In the genomic region with DNA sequence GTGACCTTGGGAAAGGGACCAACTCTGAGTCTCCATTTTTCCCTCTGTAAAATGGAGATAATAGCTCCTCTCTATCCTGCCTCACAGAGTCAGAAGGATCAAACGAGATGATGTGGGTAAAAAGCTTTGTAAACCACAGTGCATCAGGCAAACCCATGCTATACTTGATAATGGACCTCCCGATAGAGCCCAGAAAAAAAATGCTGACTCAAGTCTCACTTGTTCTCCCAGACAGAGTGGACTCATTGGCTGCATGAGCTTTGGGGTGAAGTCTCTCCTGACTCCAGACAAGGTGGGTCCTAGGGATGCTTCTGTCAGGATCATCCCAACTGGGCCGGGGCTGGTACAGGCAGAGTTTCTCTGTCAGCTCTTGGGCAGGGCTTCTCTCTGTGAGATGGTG, we compare ENCODE assay signal across 37 cellular contexts.
"Had no signal": no experiment of that assay in that cellular context is flagged by ENCODE, and none has a peak within 500 bp of the region (broad histone marks: within the 10 kb centered on the region; RNA-seq: fewer than 3 reads in every experiment).

No MANE protein-coding gene starts in this region.

- H3K4me3 ChIP-seq: adrenal gland, breast epithelium, cardiac muscle cell, coronary artery, dorsolateral prefrontal cortex had no signal

- FAIRE-seq: frontal cortex had no signal

- H3K36me3 ChIP-seq: adrenal gland, breast epithelium, cardiac muscle cell had no signal

- H3K27me3 ChIP-seq: adrenal gland, breast epithelium, cardiac muscle cell, dorsolateral prefrontal cortex had no signal

- H3K27me3 Mint-ChIP-seq: activated CD4-positive, alpha-beta memory T cell treated with anti-CD3 and anti-CD28 coated beads for 36 hours; activated CD4-positive, alpha-beta T cell treated with anti-CD3 and anti-CD28 coated beads for 36 hours; activated CD8-positive, alpha-beta memory T cell treated with anti-CD3 and anti-CD28 coated beads, Interleukin-2, amount 10 ng/mL, durations not matched to agents 7 days and 5 days; activated naive CD4-positive, alpha-beta T cell treated with anti-CD3 and anti-CD28 coated beads, Interleukin-2, amount 50 U/mL, for 24 hours; activated naive CD8-positive, alpha-beta T cell treated with anti-CD3 and anti-CD28 coated beads for 36 hours; activated naive CD8-positive, alpha-beta T cell treated with anti-CD3 and anti-CD28 coated beads, Interleukin-2, amount 50 U/mL, for 24 hours; T-helper 17 cell had no signal

- H3K9me3 Mint-ChIP-seq: activated CD4-positive, alpha-beta memory T cell treated with anti-CD3 and anti-CD28 coated beads for 36 hours; activated CD4-positive, alpha-beta T cell treated with anti-CD3 and anti-CD28 coated beads, Interleukin-2, amount 10 ng/mL, durations not matched to agents 24 days and 14 days; activated naive CD4-positive, alpha-beta T cell treated with anti-CD3 and anti-CD28 coated beads for 36 hours; activated naive CD4-positive, alpha-beta T cell treated with anti-CD3 and anti-CD28 coated beads, Interleukin-2, amount 50 U/mL, for 24 hours; activated naive CD8-positive, alpha-beta T cell treated with anti-CD3 and anti-CD28 coated beads for 36 hours; activated naive CD8-positive, alpha-beta T cell treated with anti-CD3 and anti-CD28 coated beads, Interleukin-2, amount 50 U/mL, for 24 hours; activated T-helper 1 cell treated with anti-CD3 and anti-CD28 coated beads, Interleukin-12 subunit alpha, Interleukin-12 subunit beta, Interleukin-2, Interleukin-4 antibody, amounts not matched to agents 30 ng/mL and 10 ng/mL and 1 ng/mL, durations not matched to agents 14 hours and 24 hours and 36 hours; activated T-helper 2 cell treated with anti-CD3 and anti-CD28 coated beads, Interferon-gamma antibody, Interleukin-2, Interleukin-4, amounts not matched to agents 10 μg/mL and 5 μg/mL and 100 μg/mL, durations not matched to agents 14 hours and 24 hours and 36 hours; brain; dendritic cell treated with granulocyte-macrophage colony-stimulating factor and Interleukin-4, amounts not matched to agents 40 ng/mL and 50 ng/mL, for 4 days; endodermal cell; T-helper 2 cell treated with Interferon-gamma antibody and Interleukin-4, amounts not matched to agents 5 μg/mL and 100 μg/mL, for 36 hours had no signal

- H3K4me3 Mint-ChIP-seq: activated CD4-positive, alpha-beta memory T cell treated with anti-CD3 and anti-CD28 coated beads for 36 hours; activated CD4-positive, alpha-beta T cell treated with anti-CD3 and anti-CD28 coated beads for 36 hours; activated CD4-positive, alpha-beta T cell treated with anti-CD3 and anti-CD28 coated beads, Interleukin-2, amount 10 ng/mL, durations not matched to agents 24 days and 14 days; activated CD8-positive, alpha-beta memory T cell treated with anti-CD3 and anti-CD28 coated beads, Interleukin-2, amount 10 ng/mL, durations not matched to agents 7 days and 5 days; activated CD8-positive, alpha-beta T cell treated with anti-CD3 and anti-CD28 coated beads, Interleukin-2, amount 10 ng/mL, durations not matched to agents 7 days and 5 days; activated naive CD4-positive, alpha-beta T cell treated with anti-CD3 and anti-CD28 coated beads for 36 hours; activated naive CD4-positive, alpha-beta T cell treated with anti-CD3 and anti-CD28 coated beads, Interleukin-2, amount 50 U/mL, for 24 hours; activated naive CD8-positive, alpha-beta T cell treated with anti-CD3 and anti-CD28 coated beads for 36 hours; activated naive CD8-positive, alpha-beta T cell treated with anti-CD3 and anti-CD28 coated beads, Interleukin-2, amount 50 U/mL, for 24 hours; activated T-helper 1 cell treated with anti-CD3 and anti-CD28 coated beads, Interleukin-12 subunit alpha, Interleukin-12 subunit beta, Interleukin-2, Interleukin-4 antibody, amounts not matched to agents 30 ng/mL and 10 ng/mL and 1 ng/mL, durations not matched to agents 14 hours and 24 hours and 36 hours; brain; dendritic cell treated with granulocyte-macrophage colony-stimulating factor and Interleukin-4, amounts not matched to agents 40 ng/mL and 50 ng/mL, for 4 days; endodermal cell; T-helper 2 cell treated with Interferon-gamma antibody and Interleukin-4, amounts not matched to agents 5 μg/mL and 100 μg/mL, for 36 hours had no signal

- DNase-seq: activated CD4-positive, alpha-beta memory T cell treated with anti-CD3 and anti-CD28 coated beads for 36 hours; activated CD4-positive, alpha-beta T cell treated with anti-CD3 and anti-CD28 coated beads for 36 hours; activated CD4-positive, alpha-beta T cell treated with anti-CD3 and anti-CD28 coated beads, Interleukin-2, amount 10 ng/mL, durations not matched to agents 24 days and 14 days; activated CD4-positive, CD25-positive, alpha-beta regulatory T cell; activated CD4-positive, CD25-positive, alpha-beta regulatory T cell treated with anti-CD3 and anti-CD28 coated beads, Interleukin-2, amount 50 U/mL, for 72 hours; activated CD8-positive, alpha-beta memory T cell treated with anti-CD3 and anti-CD28 coated beads, Interleukin-2, amount 10 ng/mL, durations not matched to agents 7 days and 5 days; activated CD8-positive, alpha-beta memory T cell treated with anti-CD3 and anti-CD28 coated beads, Interleukin-2, amount 50 U/mL, for 4 hours; activated CD8-positive, alpha-beta T cell treated with anti-CD3 and anti-CD28 coated beads, Interleukin-2, amount 10 ng/mL, durations not matched to agents 7 days and 5 days; activated naive CD4-positive, alpha-beta T cell treated with anti-CD3 and anti-CD28 coated beads for 36 hours; activated naive CD8-positive, alpha-beta T cell treated with anti-CD3 and anti-CD28 coated beads for 36 hours; activated naive CD8-positive, alpha-beta T cell treated with anti-CD3 and anti-CD28 coated beads, Interleukin-2, amount 50 U/mL, for 24 hours; activated T-cell treated with anti-CD3 and anti-CD28 coated beads, Interleukin-2, amount 50 U/mL, for 1 hour; activated T-cell treated with anti-CD3 and anti-CD28 coated beads, Interleukin-2, amount 50 U/mL, for 48 hours; adrenal gland; amygdala; aorta; central memory CD4-positive, alpha-beta T cell; cerebellar nuclear complex; dorsolateral prefrontal cortex; effector memory CD4-positive, alpha-beta T cell; endodermal cell; foreskin fibroblast; head of caudate nucleus; T-helper 1 cell; T-helper 17 cell; T1000 had no signal

- H3K4me1 ChIP-seq: breast epithelium had no signal

- H3K9me3 ChIP-seq: adrenal gland, breast epithelium had no signal

- H3K27ac ChIP-seq: adrenal gland, breast epithelium, cardiac muscle cell, coronary artery, dorsolateral prefrontal cortex had no signal

- ATAC-seq: activated CD4-positive, alpha-beta T cell treated with anti-CD3 and anti-CD28 coated beads for 36 hours; activated CD8-positive, alpha-beta memory T cell treated with anti-CD3 and anti-CD28 coated beads, Interleukin-2, amount 10 ng/mL, durations not matched to agents 7 days and 5 days; activated CD8-positive, alpha-beta T cell treated with anti-CD3 and anti-CD28 coated beads, Interleukin-2, amount 10 ng/mL, durations not matched to agents 7 days and 5 days; activated naive CD8-positive, alpha-beta T cell treated with anti-CD3 and anti-CD28 coated beads, Interleukin-2, amount 50 U/mL, for 24 hours; esophagus mucosa; T-helper 17 cell had no signal

- H3K27ac Mint-ChIP-seq: activated CD4-positive, alpha-beta memory T cell treated with anti-CD3 and anti-CD28 coated beads for 36 hours; activated CD4-positive, alpha-beta T cell treated with anti-CD3 and anti-CD28 coated beads for 36 hours; activated CD4-positive, alpha-beta T cell treated with anti-CD3 and anti-CD28 coated beads, Interleukin-2, amount 10 ng/mL, durations not matched to agents 24 days and 14 days; activated CD8-positive, alpha-beta memory T cell treated with anti-CD3 and anti-CD28 coated beads, Interleukin-2, amount 10 ng/mL, durations not matched to agents 7 days and 5 days; activated naive CD4-positive, alpha-beta T cell treated with anti-CD3 and anti-CD28 coated beads for 36 hours; activated naive CD4-positive, alpha-beta T cell treated with anti-CD3 and anti-CD28 coated beads, Interleukin-2, amount 50 U/mL, for 24 hours; activated naive CD8-positive, alpha-beta T cell treated with anti-CD3 and anti-CD28 coated beads for 36 hours; activated naive CD8-positive, alpha-beta T cell treated with anti-CD3 and anti-CD28 coated beads, Interleukin-2, amount 50 U/mL, for 24 hours; activated T-helper 1 cell treated with anti-CD3 and anti-CD28 coated beads, Interleukin-12 subunit alpha, Interleukin-12 subunit beta, Interleukin-2, Interleukin-4 antibody, amounts not matched to agents 30 ng/mL and 10 ng/mL and 1 ng/mL, durations not matched to agents 14 hours and 24 hours and 36 hours; activated T-helper 2 cell treated with anti-CD3 and anti-CD28 coated beads, Interferon-gamma antibody, Interleukin-2, Interleukin-4, amounts not matched to agents 10 μg/mL and 5 μg/mL and 100 μg/mL, durations not matched to agents 14 hours and 24 hours and 36 hours; brain; dendritic cell treated with granulocyte-macrophage colony-stimulating factor and Interleukin-4, amounts not matched to agents 40 ng/mL and 50 ng/mL, for 4 days; endodermal cell; T-helper 17 cell; T-helper 2 cell treated with Interferon-gamma antibody and Interleukin-4, amounts not matched to agents 5 μg/mL and 100 μg/mL, for 36 hours had no signal

- H3K36me3 Mint-ChIP-seq: activated CD4-positive, alpha-beta memory T cell treated with anti-CD3 and anti-CD28 coated beads for 36 hours; activated CD8-positive, alpha-beta memory T cell treated with anti-CD3 and anti-CD28 coated beads, Interleukin-2, amount 10 ng/mL, durations not matched to agents 7 days and 5 days; activated naive CD4-positive, alpha-beta T cell treated with anti-CD3 and anti-CD28 coated beads, Interleukin-2, amount 50 U/mL, for 24 hours; activated naive CD8-positive, alpha-beta T cell treated with anti-CD3 and anti-CD28 coated beads for 36 hours; brain had no signal
